In the genomic region with DNA sequence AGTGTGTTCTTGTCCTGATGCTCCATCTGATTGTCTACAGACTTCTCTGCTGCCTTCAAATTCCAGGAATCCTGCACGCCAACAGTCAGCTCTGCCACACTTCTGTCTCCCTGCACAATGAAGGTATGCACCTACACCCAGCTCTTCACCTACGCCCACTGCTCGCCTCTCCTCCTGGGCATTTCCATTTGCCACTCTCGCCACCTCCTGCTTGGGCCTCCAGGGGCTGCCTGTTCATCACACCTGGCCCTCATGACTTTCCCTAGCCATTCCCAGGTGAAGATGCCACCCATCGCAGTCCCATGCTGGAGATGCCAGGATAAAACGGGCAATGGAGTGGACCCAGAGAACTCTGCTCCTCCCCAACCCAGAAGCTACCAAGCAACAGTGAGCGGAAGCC, we compare ENCODE assay signal across 33 cellular contexts.
"Had no signal": no experiment of that assay in that cellular context is flagged by ENCODE, and none has a peak within 500 bp of the region (broad histone marks: within the 10 kb centered on the region; RNA-seq: fewer than 3 reads in every experiment).

No MANE protein-coding gene starts in this region.

- H3K36me3 ChIP-seq: MG63 had no signal

- DNase-seq: Karpas-422, Kasumi-1, MG63, MM.1S, MV-4-11, NCI-H1048, NCI-H1092, NCI-H1092 treated with DMSO at 0.1 percent for 48 hours, NCI-H1105, NCI-H1105 treated with DMSO at 0.1 percent for 48 hours, NCI-H1417 treated with DMSO at 0.1 percent for 48 hours, NCI-H1436, NCI-H1436 treated with DMSO at 0.1 percent for 48 hours, NCI-H146, NCI-H1694, NCI-H1694 treated with DMSO at 0.1 percent for 48 hours, NCI-H187, NCI-H187 treated with DMSO at 0.1 percent for 48 hours, NCI-H1930, NCI-H2029, NCI-H2029 treated with DMSO at 0.1 percent for 48 hours, NCI-H2081, NCI-H2081 treated with DMSO at 0.1 percent for 48 hours, NCI-H2107, NCI-H2171, NCI-H2171 treated with DMSO at 0.1 percent for 48 hours, NCI-H2227 treated with DMSO at 0.1 percent for 48 hours, NCI-H226, NCI-H345, NCI-H446, NCI-H446 treated with DMSO at 0.1 percent for 48 hours, NCI-H510A, NCI-H510A treated with DMSO at 0.1 percent for 48 hours had no signal

- H3K4me3 ChIP-seq: MG63 had no signal
